Comparison of ENCODE assay signal across 27 cellular contexts in genomic region chr13:114224201-114224600, GRCh38. TPM values are rescaled to one million over a fixed set of nuclear protein-coding genes. Genes with fewer than 3 reads are reported as not detected.
"Had no signal": no experiment of that assay in that cellular context is flagged by ENCODE, and none has a peak within 500 bp of the region (broad histone marks: within the 10 kb centered on the region; RNA-seq: fewer than 3 reads in every experiment).

No MANE protein-coding gene starts in this region.

- H3K27ac ChIP-seq: KMS-11, SK-N-MC had no signal

- H3K27me3 Mint-ChIP-seq: activated T-cell treated with anti-CD3 and anti-CD28 coated beads, Interleukin-2, amount 50 U/mL, for 24 hours had no signal

- H3K4me2 ChIP-seq: KMS-11 had no signal

- H3K9ac ChIP-seq: KMS-11 had no signal

- H3K4me3 Mint-ChIP-seq: activated CD4-positive, alpha-beta T cell treated with anti-CD3 and anti-CD28 coated beads, Interleukin-2, amount 10 ng/mL, durations not matched to agents 24 days and 14 days; activated CD8-positive, alpha-beta memory T cell treated with anti-CD3 and anti-CD28 coated beads, Interleukin-2, amount 10 ng/mL, durations not matched to agents 7 days and 5 days; activated T-cell treated with anti-CD3 and anti-CD28 coated beads, Interleukin-2, amount 50 U/mL, for 24 hours; activated T-helper 1 cell treated with anti-CD3 and anti-CD28 coated beads, Interleukin-12 subunit alpha, Interleukin-12 subunit beta, Interleukin-2, Interleukin-4 antibody, amounts not matched to agents 30 ng/mL and 10 ng/mL and 1 ng/mL, durations not matched to agents 14 hours and 24 hours and 36 hours; WTC11 had no signal

- ATAC-seq: activated CD8-positive, alpha-beta memory T cell treated with anti-CD3 and anti-CD28 coated beads, Interleukin-2, amount 10 ng/mL, durations not matched to agents 7 days and 5 days; activated naive CD4-positive, alpha-beta T cell treated with anti-CD3 and anti-CD28 coated beads, Interleukin-2, amount 50 U/mL, for 72 hours; Panc1; Right ventricle myocardium inferior; WTC11 had no signal

- DNase-seq: activated CD4-positive, alpha-beta T cell treated with anti-CD3 and anti-CD28 coated beads for 1 hour; activated CD4-positive, alpha-beta T cell treated with anti-CD3 and anti-CD28 coated beads, Interleukin-2, amount 10 ng/mL, durations not matched to agents 24 days and 14 days; activated CD4-positive, alpha-beta T cell treated with anti-CD3 and anti-CD28 coated beads, Interleukin-2, amount 50 U/mL, for 48 hours; activated CD8-positive, alpha-beta memory T cell treated with anti-CD3 and anti-CD28 coated beads, Interleukin-2, amount 10 ng/mL, durations not matched to agents 7 days and 5 days; activated effector memory CD4-positive, alpha-beta T cell treated with anti-CD3 and anti-CD28 coated beads, Interleukin-2, amount 50 U/mL, for 16 hours; activated naive CD4-positive, alpha-beta T cell treated with Interleukin-2 at 50 U/mL for 16 hours; activated T-cell treated with anti-CD3 and anti-CD28 coated beads, Interleukin-2, amount 50 U/mL, for 24 hours; NCI-H1092; NCI-H1930; NCI-H2107; NCI-H2171 treated with DMSO at 0.1 percent for 48 hours; NCI-H226; NCI-H510A; NCI-H526 treated with DMSO at 0.1 percent for 48 hours; NCI-H82; NK-92 treated with Interleukin-12 subunit alpha and Interleukin-12 subunit beta, amount 100 ng/mL, for 24 hours; OCI-M1; RPMI8226 had no signal

- H3K36me3 Mint-ChIP-seq: activated CD8-positive, alpha-beta memory T cell treated with anti-CD3 and anti-CD28 coated beads, Interleukin-2, amount 10 ng/mL, durations not matched to agents 7 days and 5 days; activated naive CD4-positive, alpha-beta T cell treated with anti-CD3 and anti-CD28 coated beads, Interleukin-2, amount 50 U/mL, for 72 hours; WTC11 had no signal

- H3K27ac Mint-ChIP-seq: activated CD4-positive, alpha-beta T cell treated with anti-CD3 and anti-CD28 coated beads, Interleukin-2, amount 10 ng/mL, durations not matched to agents 24 days and 14 days; activated CD8-positive, alpha-beta memory T cell treated with anti-CD3 and anti-CD28 coated beads, Interleukin-2, amount 10 ng/mL, durations not matched to agents 7 days and 5 days had no signal

- H3K4me3 ChIP-seq: SK-N-MC had no signal

- H3K9me3 Mint-ChIP-seq: activated CD4-positive, alpha-beta T cell treated with anti-CD3 and anti-CD28 coated beads, Interleukin-2, amount 10 ng/mL, durations not matched to agents 24 days and 14 days; activated T-cell treated with anti-CD3 and anti-CD28 coated beads, Interleukin-2, amount 50 U/mL, for 24 hours; activated T-helper 1 cell treated with anti-CD3 and anti-CD28 coated beads, Interleukin-12 subunit alpha, Interleukin-12 subunit beta, Interleukin-2, Interleukin-4 antibody, amounts not matched to agents 30 ng/mL and 10 ng/mL and 1 ng/mL, durations not matched to agents 14 hours and 24 hours and 36 hours; WTC11 had no signal

RNA-seq across cellular contexts. Expression of gene CFAP97D2, which starts 45.1 kb away (rescaled TPM):
- total RNA-seq: activated CD4-positive, alpha-beta T cell treated with anti-CD3 and anti-CD28 coated beads, Interleukin-2, amount 10 ng/mL, durations not matched to agents 24 days and 14 days; activated CD8-positive, alpha-beta memory T cell treated with anti-CD3 and anti-CD28 coated beads, Interleukin-2, amount 10 ng/mL, durations not matched to agents 7 days and 5 days; activated naive CD4-positive, alpha-beta T cell treated with anti-CD3 and anti-CD28 coated beads, Interleukin-2, amount 50 U/mL, for 72 hours; activated T-helper 1 cell treated with anti-CD3 and anti-CD28 coated beads, Interleukin-12 subunit alpha, Interleukin-12 subunit beta, Interleukin-2, Interleukin-4 antibody, amounts not matched to agents 30 ng/mL and 10 ng/mL and 1 ng/mL, durations not matched to agents 14 hours and 24 hours and 36 hours; cardiac septum; MCF 10A; Right ventricle myocardium inferior; WTC11 had no signal
